ENCODE assay signal across 1 cellular context in the genomic region with DNA sequence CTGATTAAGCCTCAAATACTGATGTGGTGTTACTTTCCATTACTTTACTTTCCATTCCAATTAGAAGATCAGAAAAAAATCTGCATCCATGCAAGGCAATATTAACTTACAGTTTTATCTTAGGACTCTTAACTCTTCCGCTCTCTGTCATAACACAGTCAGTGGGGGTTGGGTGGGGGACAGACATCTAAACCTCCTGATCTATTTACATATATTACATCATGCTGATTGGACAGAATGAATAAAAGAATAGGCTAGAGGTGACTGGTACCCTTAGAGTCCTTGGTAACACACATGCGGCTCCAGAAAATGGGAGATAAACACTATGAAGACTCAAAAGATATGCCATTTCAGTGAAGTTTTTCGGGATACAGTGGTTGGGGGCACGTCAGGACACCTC.
TF ChIP-seq lines count a peak whose summit lies in the region.

No MANE protein-coding gene starts in this region.

TF ChIP-seq in IMR-90, 13 proteins besides CTCF, POLR2A, EP300 and RAD21:
- TF ChIP-seq SMC3 (IDR thresholded peaks at IDR 0.05; ENCODE audit: low read depth, low read length) (no peak), NFE2L2 (IDR thresholded peaks at IDR 0.05; ENCODE audit: low read depth, low read length) (no peak), MAZ (IDR thresholded peaks at IDR 0.05; ENCODE audit: borderline replicate concordance, low read depth, low read length) (no peak), BHLHE40 (IDR thresholded peaks at IDR 0.05; ENCODE audit: low read depth, low read length) (no peak), CEBPB (IDR thresholded peaks at IDR 0.05; ENCODE audit: low read depth, low read length) (no peak), CHD1 (IDR thresholded peaks at IDR 0.05; ENCODE audit: low read depth, low read length) (no peak), FOS (IDR thresholded peaks at IDR 0.05; ENCODE audit: low read depth, low read length) (no peak), RCOR1 (IDR thresholded peaks at IDR 0.05; ENCODE audit: insufficient replicate concordance, low read length) (no peak), MAFK (IDR thresholded peaks at IDR 0.05; ENCODE audit: low read depth, low read length) (no peak), RFX5 (IDR thresholded peaks at IDR 0.05; ENCODE audit: low read depth, low read length) (no peak), MXI1 (IDR thresholded peaks at IDR 0.05; ENCODE audit: borderline replicate concordance, low read depth, low read length) (no peak)
- TF ChIP-seq, protein P1, sequence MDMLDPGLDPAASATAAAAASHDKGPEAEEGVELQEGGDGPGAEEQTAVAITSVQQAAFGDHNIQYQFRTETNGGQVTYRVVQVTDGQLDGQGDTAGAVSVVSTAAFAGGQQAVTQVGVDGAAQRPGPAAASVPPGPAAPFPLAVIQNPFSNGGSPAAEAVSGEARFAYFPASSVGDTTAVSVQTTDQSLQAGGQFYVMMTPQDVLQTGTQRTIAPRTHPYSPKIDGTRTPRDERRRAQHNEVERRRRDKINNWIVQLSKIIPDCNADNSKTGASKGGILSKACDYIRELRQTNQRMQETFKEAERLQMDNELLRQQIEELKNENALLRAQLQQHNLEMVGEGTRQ (IDR thresholded peaks at IDR 0.05; ENCODE audit: low read depth, low read length): no peak
- TF ChIP-seq, protein P2, sequence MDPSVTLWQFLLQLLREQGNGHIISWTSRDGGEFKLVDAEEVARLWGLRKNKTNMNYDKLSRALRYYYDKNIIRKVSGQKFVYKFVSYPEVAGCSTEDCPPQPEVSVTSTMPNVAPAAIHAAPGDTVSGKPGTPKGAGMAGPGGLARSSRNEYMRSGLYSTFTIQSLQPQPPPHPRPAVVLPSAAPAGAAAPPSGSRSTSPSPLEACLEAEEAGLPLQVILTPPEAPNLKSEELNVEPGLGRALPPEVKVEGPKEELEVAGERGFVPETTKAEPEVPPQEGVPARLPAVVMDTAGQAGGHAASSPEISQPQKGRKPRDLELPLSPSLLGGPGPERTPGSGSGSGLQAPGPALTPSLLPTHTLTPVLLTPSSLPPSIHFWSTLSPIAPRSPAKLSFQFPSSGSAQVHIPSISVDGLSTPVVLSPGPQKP (IDR thresholded peaks at IDR 0.05; ENCODE audit: borderline replicate concordance, low read depth, low read length): no peak
